In the genomic region with DNA sequence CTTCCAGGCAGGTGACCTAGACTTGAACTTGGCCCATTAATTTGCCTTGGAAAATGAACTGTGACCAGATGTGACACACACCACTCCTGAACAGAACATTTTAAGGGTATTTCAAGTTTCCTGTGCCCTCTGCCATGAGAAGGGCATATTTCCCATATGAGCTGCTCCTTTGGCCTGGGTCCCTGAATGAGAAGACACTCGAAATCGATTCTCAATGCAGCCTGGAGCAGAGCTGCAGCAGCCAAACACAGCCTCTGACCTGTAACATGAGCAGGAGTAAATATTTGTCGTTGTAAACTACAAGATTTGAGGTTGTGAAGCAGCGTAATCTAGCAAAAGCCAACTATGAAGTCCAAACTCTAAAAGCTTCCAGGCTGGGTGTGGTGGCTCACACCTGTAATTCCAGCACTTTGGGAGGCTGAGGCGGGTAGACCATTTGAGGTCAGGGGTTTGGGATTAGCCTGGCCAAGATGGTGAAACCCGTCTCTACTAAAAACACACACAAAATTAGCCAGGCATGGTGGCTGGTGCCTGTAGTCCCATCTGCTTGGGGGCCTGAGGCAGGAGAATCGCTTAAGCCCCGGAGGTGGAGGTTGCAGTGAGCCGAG, we compare ENCODE assay signal across 1 cellular context.
TF ChIP-seq lines count a peak whose summit lies in the region.

No MANE protein-coding gene starts in this region.

TF ChIP-seq in HepG2, 621 proteins besides CTCF, POLR2A, EP300 and RAD21 (continued from another document and continues in another):
- TF ChIP-seq, protein P1, sequence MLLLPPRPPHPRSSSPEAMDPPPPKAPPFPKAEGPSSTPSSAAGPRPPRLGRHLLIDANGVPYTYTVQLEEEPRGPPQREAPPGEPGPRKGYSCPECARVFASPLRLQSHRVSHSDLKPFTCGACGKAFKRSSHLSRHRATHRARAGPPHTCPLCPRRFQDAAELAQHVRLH (CRISPR knock-in tag; IDR thresholded peaks at IDR 0.05; ENCODE audit: borderline replicate concordance, low read depth) = peak; percentile 85
- TF ChIP-seq CBX5 (CRISPR knock-in tag; IDR thresholded peaks at IDR 0.05; ENCODE audit: borderline replicate concordance) (peak; percentile 74; the same call in 1 of the 2 replicates), MZF1 (CRISPR knock-in tag; IDR thresholded peaks at IDR 0.05; ENCODE audit: borderline replicate concordance) (no peak), KAT2B (IDR thresholded peaks at IDR 0.05; ENCODE audit: borderline replicate concordance, low read depth, low read length) (peak; percentile 47; the same call in 1 of the 2 replicates), KDM5B (CRISPR knock-in tag; IDR thresholded peaks at IDR 0.05; ENCODE audit: borderline replicate concordance) (peak; percentile 51; the same call in 1 of the 2 replicates), ZNF781 (CRISPR knock-in tag; IDR thresholded peaks at IDR 0.05; ENCODE audit: borderline replicate concordance, not compliant biosample characterization) (peak; percentile 81), NONO (IDR thresholded peaks at IDR 0.05) (no peak), NONO (CRISPR knock-in tag; conservative IDR thresholded peaks at IDR 0.05) (peak; percentile 61; the same call in 1 of the 2 replicates), SMAD3 (CRISPR knock-in tag; IDR thresholded peaks at IDR 0.05) (peak; percentile 44; the same call in 1 of the 2 replicates), PHF5A (CRISPR knock-in tag; IDR thresholded peaks at IDR 0.05; ENCODE audit: low read depth, unreplicated experiment) (peak; percentile 50), SRF (IDR thresholded peaks at IDR 0.05; ENCODE audit: low read depth, low read length) (no peak), BCL6 (CRISPR knock-in tag; IDR thresholded peaks at IDR 0.05) (peak; percentile 100), ZMYM4 (CRISPR knock-in tag; IDR thresholded peaks at IDR 0.05) (peak; percentile 89), ZNF160 (CRISPR knock-in tag; IDR thresholded peaks at IDR 0.05) (peak; percentile 52; the same call in 1 of the 2 replicates), ZNF430 (CRISPR knock-in tag; IDR thresholded peaks at IDR 0.05) (0 out of 2 replicates have a peak, but pooled peaks have one; percentile 52), RXRA (CRISPR knock-in tag; IDR thresholded peaks at IDR 0.05) (peak; percentile 90), ZNF570 (CRISPR knock-in tag; IDR thresholded peaks at IDR 0.05; ENCODE audit: borderline replicate concordance) (no peak), THAP11 (CRISPR knock-in tag; IDR thresholded peaks at IDR 0.05) (peak; percentile 75), ZBTB20 (CRISPR knock-in tag; IDR thresholded peaks at IDR 0.05; ENCODE audit: borderline replicate concordance, low read depth) (peak; percentile 76; the same call in 1 of the 2 replicates), KAT8 (CRISPR knock-in tag; IDR thresholded peaks at IDR 0.05) (peak; percentile 76)
- TF ChIP-seq, protein P2, sequence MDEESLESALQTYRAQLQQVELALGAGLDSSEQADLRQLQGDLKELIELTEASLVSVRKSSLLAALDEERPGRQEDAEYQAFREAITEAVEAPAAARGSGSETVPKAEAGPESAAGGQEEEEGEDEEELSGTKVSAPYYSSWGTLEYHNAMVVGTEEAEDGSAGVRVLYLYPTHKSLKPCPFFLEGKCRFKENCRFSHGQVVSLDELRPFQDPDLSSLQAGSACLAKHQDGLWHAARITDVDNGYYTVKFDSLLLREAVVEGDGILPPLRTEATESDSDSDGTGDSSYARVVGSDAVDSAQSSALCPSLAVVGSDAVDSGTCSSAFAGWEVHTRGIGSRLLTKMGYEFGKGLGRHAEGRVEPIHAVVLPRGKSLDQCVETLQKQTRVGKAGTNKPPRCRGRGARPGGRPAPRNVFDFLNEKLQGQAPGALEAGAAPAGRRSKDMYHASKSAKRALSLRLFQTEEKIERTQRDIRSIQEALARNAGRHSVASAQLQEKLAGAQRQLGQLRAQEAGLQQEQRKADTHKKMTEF (CRISPR knock-in tag; IDR thresholded peaks at IDR 0.05) = peak; percentile 87
- TF ChIP-seq, protein P3, sequence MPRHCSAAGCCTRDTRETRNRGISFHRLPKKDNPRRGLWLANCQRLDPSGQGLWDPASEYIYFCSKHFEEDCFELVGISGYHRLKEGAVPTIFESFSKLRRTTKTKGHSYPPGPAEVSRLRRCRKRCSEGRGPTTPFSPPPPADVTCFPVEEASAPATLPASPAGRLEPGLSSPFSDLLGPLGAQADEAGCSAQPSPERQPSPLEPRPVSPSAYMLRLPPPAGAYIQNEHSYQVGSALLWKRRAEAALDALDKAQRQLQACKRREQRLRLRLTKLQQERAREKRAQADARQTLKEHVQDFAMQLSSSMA (CRISPR knock-in tag; IDR thresholded peaks at IDR 0.05) = no peak
- TF ChIP-seq, protein P4, sequence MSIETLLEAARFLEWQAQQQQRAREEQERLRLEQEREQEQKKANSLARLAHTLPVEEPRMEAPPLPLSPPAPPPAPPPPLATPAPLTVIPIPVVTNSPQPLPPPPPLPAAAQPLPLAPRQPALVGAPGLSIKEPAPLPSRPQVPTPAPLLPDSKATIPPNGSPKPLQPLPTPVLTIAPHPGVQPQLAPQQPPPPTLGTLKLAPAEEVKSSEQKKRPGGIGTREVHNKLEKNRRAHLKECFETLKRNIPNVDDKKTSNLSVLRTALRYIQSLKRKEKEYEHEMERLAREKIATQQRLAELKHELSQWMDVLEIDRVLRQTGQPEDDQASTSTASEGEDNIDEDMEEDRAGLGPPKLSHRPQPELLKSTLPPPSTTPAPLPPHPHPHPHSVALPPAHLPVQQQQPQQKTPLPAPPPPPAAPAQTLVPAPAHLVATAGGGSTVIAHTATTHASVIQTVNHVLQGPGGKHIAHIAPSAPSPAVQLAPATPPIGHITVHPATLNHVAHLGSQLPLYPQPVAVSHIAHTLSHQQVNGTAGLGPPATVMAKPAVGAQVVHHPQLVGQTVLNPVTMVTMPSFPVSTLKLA (IDR thresholded peaks at IDR 0.05) = peak; percentile 7; the same call in 1 of the 2 replicates
- TF ChIP-seq, protein P5, sequence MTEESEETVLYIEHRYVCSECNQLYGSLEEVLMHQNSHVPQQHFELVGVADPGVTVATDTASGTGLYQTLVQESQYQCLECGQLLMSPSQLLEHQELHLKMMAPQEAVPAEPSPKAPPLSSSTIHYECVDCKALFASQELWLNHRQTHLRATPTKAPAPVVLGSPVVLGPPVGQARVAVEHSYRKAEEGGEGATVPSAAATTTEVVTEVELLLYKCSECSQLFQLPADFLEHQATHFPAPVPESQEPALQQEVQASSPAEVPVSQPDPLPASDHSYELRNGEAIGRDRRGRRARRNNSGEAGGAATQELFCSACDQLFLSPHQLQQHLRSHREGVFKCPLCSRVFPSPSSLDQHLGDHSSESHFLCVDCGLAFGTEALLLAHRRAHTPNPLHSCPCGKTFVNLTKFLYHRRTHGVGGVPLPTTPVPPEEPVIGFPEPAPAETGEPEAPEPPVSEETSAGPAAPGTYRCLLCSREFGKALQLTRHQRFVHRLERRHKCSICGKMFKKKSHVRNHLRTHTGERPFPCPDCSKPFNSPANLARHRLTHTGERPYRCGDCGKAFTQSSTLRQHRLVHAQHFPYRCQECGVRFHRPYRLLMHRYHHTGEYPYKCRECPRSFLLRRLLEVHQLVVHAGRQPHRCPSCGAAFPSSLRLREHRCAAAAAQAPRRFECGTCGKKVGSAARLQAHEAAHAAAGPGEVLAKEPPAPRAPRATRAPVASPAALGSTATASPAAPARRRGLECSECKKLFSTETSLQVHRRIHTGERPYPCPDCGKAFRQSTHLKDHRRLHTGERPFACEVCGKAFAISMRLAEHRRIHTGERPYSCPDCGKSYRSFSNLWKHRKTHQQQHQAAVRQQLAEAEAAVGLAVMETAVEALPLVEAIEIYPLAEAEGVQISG (CRISPR knock-in tag; IDR thresholded peaks at IDR 0.05) = peak; percentile 66
- TF ChIP-seq, protein P6, sequence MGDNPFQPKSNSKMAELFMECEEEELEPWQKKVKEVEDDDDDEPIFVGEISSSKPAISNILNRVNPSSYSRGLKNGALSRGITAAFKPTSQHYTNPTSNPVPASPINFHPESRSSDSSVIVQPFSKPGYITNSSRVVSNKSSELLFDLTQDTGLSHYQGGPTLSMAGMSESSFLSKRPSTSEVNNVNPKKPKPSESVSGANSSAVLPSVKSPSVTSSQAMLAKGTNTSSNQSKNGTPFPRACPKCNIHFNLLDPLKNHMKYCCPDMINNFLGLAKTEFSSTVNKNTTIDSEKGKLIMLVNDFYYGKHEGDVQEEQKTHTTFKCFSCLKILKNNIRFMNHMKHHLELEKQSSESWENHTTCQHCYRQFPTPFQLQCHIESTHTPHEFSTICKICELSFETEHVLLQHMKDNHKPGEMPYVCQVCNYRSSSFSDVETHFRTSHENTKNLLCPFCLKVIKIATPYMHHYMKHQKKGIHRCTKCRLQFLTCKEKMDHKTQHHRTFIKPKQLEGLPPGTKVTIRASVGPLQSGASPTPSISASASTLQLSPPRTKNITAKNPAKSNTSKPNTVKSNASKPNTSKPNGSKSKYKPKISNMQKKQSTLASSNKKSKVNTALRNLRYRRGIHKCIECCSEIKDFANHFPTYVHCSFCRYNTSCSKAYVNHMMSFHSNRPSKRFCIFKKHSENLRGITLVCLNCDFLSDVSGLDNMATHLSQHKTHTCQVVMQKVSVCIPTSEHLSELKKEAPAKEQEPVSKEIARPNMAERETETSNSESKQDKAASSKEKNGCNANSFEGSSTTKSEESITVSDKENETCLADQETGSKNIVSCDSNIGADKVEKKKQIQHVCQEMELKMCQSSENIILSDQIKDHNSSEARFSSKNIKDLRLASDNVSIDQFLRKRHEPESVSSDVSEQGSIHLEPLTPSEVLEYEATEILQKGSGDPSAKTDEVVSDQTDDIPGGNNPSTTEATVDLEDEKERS (CRISPR knock-in tag; IDR thresholded peaks at IDR 0.05) = peak; percentile 98
- TF ChIP-seq, protein P7, sequence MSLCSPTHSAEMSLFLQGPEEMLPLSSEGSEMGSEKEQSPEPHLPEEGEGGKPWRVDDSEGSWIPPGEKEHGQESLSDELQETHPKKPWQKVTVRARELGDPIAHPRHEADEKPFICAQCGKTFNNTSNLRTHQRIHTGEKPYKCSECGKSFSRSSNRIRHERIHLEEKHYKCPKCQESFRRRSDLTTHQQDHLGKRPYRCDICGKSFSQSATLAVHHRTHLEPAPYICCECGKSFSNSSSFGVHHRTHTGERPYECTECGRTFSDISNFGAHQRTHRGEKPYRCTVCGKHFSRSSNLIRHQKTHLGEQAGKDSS (CRISPR knock-in tag; IDR thresholded peaks at IDR 0.05; ENCODE audit: borderline replicate concordance, low read depth) = peak; percentile 22; the same call in 1 of the 2 replicates
- TF ChIP-seq, protein P8, sequence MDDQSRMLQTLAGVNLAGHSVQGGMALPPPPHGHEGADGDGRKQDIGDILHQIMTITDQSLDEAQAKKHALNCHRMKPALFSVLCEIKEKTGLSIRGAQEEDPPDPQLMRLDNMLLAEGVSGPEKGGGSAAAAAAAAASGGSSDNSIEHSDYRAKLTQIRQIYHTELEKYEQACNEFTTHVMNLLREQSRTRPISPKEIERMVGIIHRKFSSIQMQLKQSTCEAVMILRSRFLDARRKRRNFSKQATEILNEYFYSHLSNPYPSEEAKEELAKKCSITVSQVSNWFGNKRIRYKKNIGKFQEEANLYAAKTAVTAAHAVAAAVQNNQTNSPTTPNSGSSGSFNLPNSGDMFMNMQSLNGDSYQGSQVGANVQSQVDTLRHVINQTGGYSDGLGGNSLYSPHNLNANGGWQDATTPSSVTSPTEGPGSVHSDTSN (CRISPR knock-in tag; IDR thresholded peaks at IDR 0.05; ENCODE audit: borderline replicate concordance) = no peak
- TF ChIP-seq, protein P9, sequence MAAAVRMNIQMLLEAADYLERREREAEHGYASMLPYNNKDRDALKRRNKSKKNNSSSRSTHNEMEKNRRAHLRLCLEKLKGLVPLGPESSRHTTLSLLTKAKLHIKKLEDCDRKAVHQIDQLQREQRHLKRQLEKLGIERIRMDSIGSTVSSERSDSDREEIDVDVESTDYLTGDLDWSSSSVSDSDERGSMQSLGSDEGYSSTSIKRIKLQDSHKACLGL (CRISPR knock-in tag; IDR thresholded peaks at IDR 0.05) = no peak
- TF ChIP-seq, protein P10, sequence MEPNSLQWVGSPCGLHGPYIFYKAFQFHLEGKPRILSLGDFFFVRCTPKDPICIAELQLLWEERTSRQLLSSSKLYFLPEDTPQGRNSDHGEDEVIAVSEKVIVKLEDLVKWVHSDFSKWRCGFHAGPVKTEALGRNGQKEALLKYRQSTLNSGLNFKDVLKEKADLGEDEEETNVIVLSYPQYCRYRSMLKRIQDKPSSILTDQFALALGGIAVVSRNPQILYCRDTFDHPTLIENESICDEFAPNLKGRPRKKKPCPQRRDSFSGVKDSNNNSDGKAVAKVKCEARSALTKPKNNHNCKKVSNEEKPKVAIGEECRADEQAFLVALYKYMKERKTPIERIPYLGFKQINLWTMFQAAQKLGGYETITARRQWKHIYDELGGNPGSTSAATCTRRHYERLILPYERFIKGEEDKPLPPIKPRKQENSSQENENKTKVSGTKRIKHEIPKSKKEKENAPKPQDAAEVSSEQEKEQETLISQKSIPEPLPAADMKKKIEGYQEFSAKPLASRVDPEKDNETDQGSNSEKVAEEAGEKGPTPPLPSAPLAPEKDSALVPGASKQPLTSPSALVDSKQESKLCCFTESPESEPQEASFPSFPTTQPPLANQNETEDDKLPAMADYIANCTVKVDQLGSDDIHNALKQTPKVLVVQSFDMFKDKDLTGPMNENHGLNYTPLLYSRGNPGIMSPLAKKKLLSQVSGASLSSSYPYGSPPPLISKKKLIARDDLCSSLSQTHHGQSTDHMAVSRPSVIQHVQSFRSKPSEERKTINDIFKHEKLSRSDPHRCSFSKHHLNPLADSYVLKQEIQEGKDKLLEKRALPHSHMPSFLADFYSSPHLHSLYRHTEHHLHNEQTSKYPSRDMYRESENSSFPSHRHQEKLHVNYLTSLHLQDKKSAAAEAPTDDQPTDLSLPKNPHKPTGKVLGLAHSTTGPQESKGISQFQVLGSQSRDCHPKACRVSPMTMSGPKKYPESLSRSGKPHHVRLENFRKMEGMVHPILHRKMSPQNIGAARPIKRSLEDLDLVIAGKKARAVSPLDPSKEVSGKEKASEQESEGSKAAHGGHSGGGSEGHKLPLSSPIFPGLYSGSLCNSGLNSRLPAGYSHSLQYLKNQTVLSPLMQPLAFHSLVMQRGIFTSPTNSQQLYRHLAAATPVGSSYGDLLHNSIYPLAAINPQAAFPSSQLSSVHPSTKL (CRISPR knock-in tag; IDR thresholded peaks at IDR 0.05) = peak; percentile 98
- TF ChIP-seq, protein P11, sequence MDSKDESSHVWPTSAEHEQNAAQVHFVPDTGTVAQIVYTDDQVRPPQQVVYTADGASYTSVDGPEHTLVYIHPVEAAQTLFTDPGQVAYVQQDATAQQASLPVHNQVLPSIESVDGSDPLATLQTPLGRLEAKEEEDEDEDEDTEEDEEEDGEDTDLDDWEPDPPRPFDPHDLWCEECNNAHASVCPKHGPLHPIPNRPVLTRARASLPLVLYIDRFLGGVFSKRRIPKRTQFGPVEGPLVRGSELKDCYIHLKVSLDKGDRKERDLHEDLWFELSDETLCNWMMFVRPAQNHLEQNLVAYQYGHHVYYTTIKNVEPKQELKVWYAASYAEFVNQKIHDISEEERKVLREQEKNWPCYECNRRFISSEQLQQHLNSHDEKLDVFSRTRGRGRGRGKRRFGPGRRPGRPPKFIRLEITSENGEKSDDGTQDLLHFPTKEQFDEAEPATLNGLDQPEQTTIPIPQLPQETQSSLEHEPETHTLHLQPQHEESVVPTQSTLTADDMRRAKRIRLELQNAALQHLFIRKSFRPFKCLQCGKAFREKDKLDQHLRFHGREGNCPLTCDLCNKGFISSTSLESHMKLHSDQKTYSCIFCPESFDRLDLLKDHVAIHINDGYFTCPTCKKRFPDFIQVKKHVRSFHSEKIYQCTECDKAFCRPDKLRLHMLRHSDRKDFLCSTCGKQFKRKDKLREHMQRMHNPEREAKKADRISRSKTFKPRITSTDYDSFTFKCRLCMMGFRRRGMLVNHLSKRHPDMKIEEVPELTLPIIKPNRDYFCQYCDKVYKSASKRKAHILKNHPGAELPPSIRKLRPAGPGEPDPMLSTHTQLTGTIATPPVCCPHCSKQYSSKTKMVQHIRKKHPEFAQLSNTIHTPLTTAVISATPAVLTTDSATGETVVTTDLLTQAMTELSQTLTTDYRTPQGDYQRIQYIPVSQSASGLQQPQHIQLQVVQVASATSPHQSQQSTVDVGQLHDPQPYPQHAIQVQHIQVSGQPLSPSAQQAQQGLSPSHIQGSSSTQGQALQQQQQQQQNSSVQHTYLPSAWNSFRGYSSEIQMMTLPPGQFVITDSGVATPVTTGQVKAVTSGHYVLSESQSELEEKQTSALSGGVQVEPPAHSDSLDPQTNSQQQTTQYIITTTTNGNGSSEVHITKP (CRISPR knock-in tag; IDR thresholded peaks at IDR 0.05; ENCODE audit: low read depth) = 0 out of 2 replicates have a peak, but pooled peaks have one; percentile 37
